8 cellular contexts compared by ENCODE assay signal in genomic region chr7:44847920-44848634, GRCh38. TPM values are rescaled to one million over a fixed set of nuclear protein-coding genes. Genes with fewer than 3 reads are reported as not detected.
DNase-seq lines count a peak whose midpoint lies in the region; ATAC-seq and TF ChIP-seq lines count a peak whose summit lies in the region.

Gene H2AZ2, minus strand, starts transcription at chr7:44848087. Its CDS starts 116 bp downstream, at chr7:44847971.

- CTCF ChIA-PET in SK-N-SH (lab: Yijun Ruan, JAX) = interaction anchor here (0.6 to 3.1 kb wide), 47 partner anchors 9 to 412 kb away, joined by 3 to 19 read pairs (median 4); partner anchors contain the start of genes OGDH, PPIA, PURB and TMED4

- H3K9me3 ChIP-seq in SK-N-SH = no peaks in the 10 kb centered on the region
- no peaks in the 10 kb centered on the region for H3K9me3 ChIP-seq in gastroesophageal sphincter
- no peaks in the 10 kb centered on the region for H3K9me3 ChIP-seq in neutrophil

- peaks cover 44% of the 10 kb centered on the region for H4K20me1 ChIP-seq in SK-N-SH (ENCODE audit: insufficient read depth)

- peak within 1 kb of the TSS; percentile 89 for H2AFZ ChIP-seq in SK-N-SH (ENCODE audit: low read depth)

- H3K9ac ChIP-seq in SK-N-SH = peak within 1 kb of the TSS; percentile 90

- H3K27ac ChIP-seq in SK-N-SH (ENCODE audit: low read depth in 2 of 2, low read length in 1 of 2) (peak within 1 kb of the TSS; percentile 85 to 91), gastroesophageal sphincter (peak within 1 kb of the TSS; percentile 92 to 99 (median 95)), neutrophil (peak within 1 kb of the TSS; percentile 99), substantia nigra (ENCODE audit: low read depth, low read length, poor library complexity, severe bottlenecking) (peak within 1 kb of the TSS; percentile 88)

- POLR2A ChIA-PET in SK-N-SH (lab: Yijun Ruan, JAX) = interaction anchor here (0.5 to 2.9 kb wide), 10 partner anchors 9 to 288 kb away, joined by 3 to 14 read pairs (median 7); partner anchors contain the start of genes DDX56, OGDH, PURB and TMED4

- H3F3A ChIP-seq in SK-N-SH (replicated peaks; ENCODE audit: insufficient read depth) = peaks cover 49% of the 10 kb centered on the region

- H3K4me3 ChIP-seq in SK-N-SH (ENCODE audit: low read depth in 2 of 2, low read length in 1 of 2) (peak within 1 kb of the TSS; percentile 66 to 83), gastroesophageal sphincter (peak within 1 kb of the TSS; percentile 72 to 75), neutrophil (ENCODE audit: low read depth in 1 of 2, low read length in 1 of 2) (peak within 1 kb of the TSS; percentile 87 to 93)

- peak; percentile 95 for TF ChIP-seq POLR2A in gastroesophageal sphincter (IDR thresholded peaks at IDR 0.05)

- TF ChIP-seq RAD21 in SK-N-SH (IDR thresholded peaks at IDR 0.05; ENCODE audit: low read length) = no peak

- H3K4me1 ChIP-seq in SK-N-SH (ENCODE audit: control insufficient read depth in 1 of 2, insufficient read depth in 2 of 2, low read depth in 1 of 2, low read length in 1 of 2) (peaks cover 5 to 21% of the 10 kb centered on the region in 2 experiments; a peak in 3 of 4 replicates), gastroesophageal sphincter (peaks cover 0 to 47% (median 3%) of the 10 kb centered on the region in 3 donors), neutrophil (ENCODE audit: control insufficient read depth in 1 of 2, insufficient read depth in 1 of 2, low read depth in 1 of 2, low read length in 1 of 2) (peaks cover 63 to 64% of the 10 kb centered on the region in 2 experiments)

- no peak for TF ChIP-seq CTCF in SK-N-SH (IDR thresholded peaks at IDR 0.05)
- peak in 2 of 4 experiments; percentile 19 to 36 for TF ChIP-seq CTCF in gastroesophageal sphincter (IDR thresholded peaks at IDR 0.05)
- peak; percentile 76 for TF ChIP-seq CTCF in neutrophil (IDR thresholded peaks at IDR 0.05)

- TF ChIP-seq EP300 in SK-N-SH (IDR thresholded peaks at IDR 0.05; ENCODE audit: borderline replicate concordance in 1 of 2, low read depth in 1 of 2, low read length in 1 of 2) (peak; percentile 18 to 45; a peak in 1 of 4 replicates), gastroesophageal sphincter (IDR thresholded peaks at IDR 0.05) (no peak)

- H3K36me3 ChIP-seq in SK-N-SH (replicated peaks in 1 of 2; ENCODE audit: control insufficient read depth in 1 of 2, insufficient read depth in 2 of 2, low read length in 1 of 2) (peaks cover 0 to 5% of the 10 kb centered on the region in 2 experiments), gastroesophageal sphincter (no peaks in the 10 kb centered on the region), neutrophil (no peaks in the 10 kb centered on the region)

- ATAC-seq in HG02571 (IDR thresholded peaks at IDR 0.05; ENCODE audit: unreplicated experiment) (peak; percentile 84), gastroesophageal sphincter (peak; percentile 96)

- H3K4me2 ChIP-seq in SK-N-SH = peak within 1 kb of the TSS; percentile 89

- H3K9me2 ChIP-seq in SK-N-SH = no peaks in the 10 kb centered on the region

- WGBS in SK-N-SH (ENCODE audit: low lambda C conversion rate) = under 1% methylated on average over 40 of the region's 70 CpGs
- WGBS in gastroesophageal sphincter (ENCODE audit: low coverage in 1 of 2), 2 donors = 1% methylated on average over 13 of the region's 70 CpGs; no CpG with 5 or more reads in 1 of the 2 donors

- no peaks in the 10 kb centered on the region for H3K27me3 ChIP-seq in SK-N-SH (ENCODE audit: insufficient read depth)
- H3K27me3 ChIP-seq in gastroesophageal sphincter = no peaks in the 10 kb centered on the region
- H3K27me3 ChIP-seq in neutrophil = no peaks in the 10 kb centered on the region

- DNase-seq in GM04504 (ENCODE audit: low read depth) (peak; percentile 100), NCI-H1048 (lab: John Stamatoyannopoulos, UW) (peak; percentile 100), SK-N-SH (peak; percentile 99), substantia nigra (lab: John Stamatoyannopoulos, UW) (peak; percentile 93 to 100 (median 99))
- peak; percentile 100 for DNase-seq in activated naive CD4-positive, alpha-beta T cell treated with anti-CD3 and anti-CD28 coated beads, Interleukin-2, amount 50 U/mL, for 16 hours

- peaks cover 44% of the 10 kb centered on the region for H3K79me2 ChIP-seq in SK-N-SH (ENCODE audit: insufficient read depth)

TF ChIP-seq in SK-N-SH, 30 proteins besides CTCF, POLR2A, EP300 and RAD21 (continues in another document):
- TF ChIP-seq, protein P1, sequence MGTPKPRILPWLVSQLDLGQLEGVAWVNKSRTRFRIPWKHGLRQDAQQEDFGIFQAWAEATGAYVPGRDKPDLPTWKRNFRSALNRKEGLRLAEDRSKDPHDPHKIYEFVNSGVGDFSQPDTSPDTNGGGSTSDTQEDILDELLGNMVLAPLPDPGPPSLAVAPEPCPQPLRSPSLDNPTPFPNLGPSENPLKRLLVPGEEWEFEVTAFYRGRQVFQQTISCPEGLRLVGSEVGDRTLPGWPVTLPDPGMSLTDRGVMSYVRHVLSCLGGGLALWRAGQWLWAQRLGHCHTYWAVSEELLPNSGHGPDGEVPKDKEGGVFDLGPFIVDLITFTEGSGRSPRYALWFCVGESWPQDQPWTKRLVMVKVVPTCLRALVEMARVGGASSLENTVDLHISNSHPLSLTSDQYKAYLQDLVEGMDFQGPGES (IDR thresholded peaks at IDR 0.05; ENCODE audit: low read depth, low read length) = peak; percentile 98
- TF ChIP-seq FOSL2 (IDR thresholded peaks at IDR 0.05; ENCODE audit: borderline replicate concordance, low read depth) (no peak), USF2 (IDR thresholded peaks at IDR 0.05; ENCODE audit: borderline replicate concordance, low read depth, low read length) (no peak), GATA2 (CRISPR knock-in tag; IDR thresholded peaks at IDR 0.05) (no peak), FOXJ3 (CRISPR knock-in tag; IDR thresholded peaks at IDR 0.05) (no peak), ZBTB33 (IDR thresholded peaks at IDR 0.05; ENCODE audit: borderline replicate concordance, low read depth) (no peak), RFX5 (IDR thresholded peaks at IDR 0.05; ENCODE audit: low read length) (peak; percentile 34; the same call in 1 of the 2 replicates), NFIC (IDR thresholded peaks at IDR 0.05; ENCODE audit: borderline replicate concordance) (no peak)
- TF ChIP-seq, protein P2, sequence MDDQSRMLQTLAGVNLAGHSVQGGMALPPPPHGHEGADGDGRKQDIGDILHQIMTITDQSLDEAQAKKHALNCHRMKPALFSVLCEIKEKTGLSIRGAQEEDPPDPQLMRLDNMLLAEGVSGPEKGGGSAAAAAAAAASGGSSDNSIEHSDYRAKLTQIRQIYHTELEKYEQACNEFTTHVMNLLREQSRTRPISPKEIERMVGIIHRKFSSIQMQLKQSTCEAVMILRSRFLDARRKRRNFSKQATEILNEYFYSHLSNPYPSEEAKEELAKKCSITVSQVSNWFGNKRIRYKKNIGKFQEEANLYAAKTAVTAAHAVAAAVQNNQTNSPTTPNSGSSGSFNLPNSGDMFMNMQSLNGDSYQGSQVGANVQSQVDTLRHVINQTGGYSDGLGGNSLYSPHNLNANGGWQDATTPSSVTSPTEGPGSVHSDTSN (IDR thresholded peaks at IDR 0.05) = peak; percentile 100

RNA-seq across cellular contexts. Expression of gene H2AZ2, which starts in this region (rescaled TPM):
- polyA plus RNA-seq in SK-N-SH (2012; rRNA removed) = 207 and 389 TPM in 2 replicates
- 318 and 348 TPM in 2 replicates for polyA plus RNA-seq in SK-N-SH (2012; cell fraction: cytosol; rRNA removed)
- 80.0 and 111 TPM in 2 replicates for polyA plus RNA-seq in SK-N-SH (2012; cell fraction: nucleus; rRNA removed)
- total RNA-seq in gastroesophageal sphincter = 100 to 1,000 TPM; 207 to 242 (median 215) TPM

Comparison
In these comparisons a context has a peak if more than half of its experiments do, and no peak if none do; other contexts are left out.
1. Peak in every context shown above with its lines: DNase-seq, ATAC-seq, H3K4me3 ChIP-seq and H3K27ac ChIP-seq.